ENCODE assay signal across 9 cellular contexts in genomic region chr19:18208098-18208951, GRCh38. TPM values are rescaled to one million over a fixed set of nuclear protein-coding genes. Genes with fewer than 3 reads are reported as not detected.
A peak's percentile ranks its signal among the peaks of the same experiment; 100 is the strongest.
DNase-seq lines count a peak whose midpoint lies in the region; ATAC-seq, FAIRE-seq and TF ChIP-seq lines count a peak whose summit lies in the region.
"Had no signal": no experiment of that assay in that cellular context is flagged by ENCODE, and none has a peak within 500 bp of the region (broad histone marks: within the 10 kb centered on the region; RNA-seq: fewer than 3 reads in every experiment).

No MANE protein-coding gene starts in this region.

- no peak for FAIRE-seq in bronchial epithelial cell (lab: Jason Lieb, UNC)
- FAIRE-seq: GM18507 had no signal

- peak; percentile 54 for TF ChIP-seq CTCF in bronchial epithelial cell (IDR thresholded peaks at IDR 0.05; ENCODE audit: insufficient read depth, low read length, severe bottlenecking)

- no peak for ATAC-seq in GM18870 (IDR thresholded peaks at IDR 0.05; ENCODE audit: unreplicated experiment)
- no peak for ATAC-seq in HG02970 (IDR thresholded peaks at IDR 0.05; ENCODE audit: low FRiP score, unreplicated experiment)
- no peak for ATAC-seq in HG02623 (IDR thresholded peaks at IDR 0.05; ENCODE audit: unreplicated experiment)

- no peak overlapping the region for H3K27ac ChIP-seq in SJCRH30

- H3K4me3 ChIP-seq in SJCRH30 (no peak overlapping the region), bronchial epithelial cell (ENCODE audit: low read depth, low read length) (no peak overlapping the region)

- peak; percentile 57 for DNase-seq in activated T-cell treated with anti-CD3 and anti-CD28 coated beads for 1 hour (ENCODE audit: low read depth)
- DNase-seq in activated T-cell treated with anti-CD3 and anti-CD28 coated beads for 4 hours: no peak
- DNase-seq in SJCRH30: peak; percentile 42 to 65
- DNase-seq in bronchial epithelial cell (ENCODE audit: low read depth): no peak
- DNase-seq in mucosa of gallbladder (ENCODE audit: low spot score): peak; percentile 53

- H3K27me3 ChIP-seq in SJCRH30 (no peaks in the 10 kb centered on the region), bronchial epithelial cell (ENCODE audit: control insufficient read depth, insufficient read depth, low read length) (no peaks in the 10 kb centered on the region)

- no peaks in the 10 kb centered on the region for H3K9me3 ChIP-seq in SJCRH30 (replicated peaks)

- no peaks in the 10 kb centered on the region; the same call in 1 of the 2 replicates for H3K4me1 ChIP-seq in SJCRH30

- H3K36me3 ChIP-seq in SJCRH30 (no peaks in the 10 kb centered on the region), bronchial epithelial cell (ENCODE audit: control insufficient read depth, insufficient read depth, low read length) (no peaks in the 10 kb centered on the region)

RNA-seq across cellular contexts. Expression of gene RAB3A, which starts 4.5 kb away (rescaled TPM):
- 2.3 and 2.7 TPM in 2 replicates for total RNA-seq in SJCRH30 (2014; rRNA removed; shearing (Covaris generic))
- total RNA-seq in bronchial epithelial cell (0.53 and 1.0 TPM in 2 replicates), mucosa of gallbladder (5.5 TPM)

RNA-seq across cellular contexts. Expression of gene MPV17L2, which starts 15.3 kb away (rescaled TPM):
- total RNA-seq in SJCRH30 (2014; rRNA removed; shearing (Covaris generic)): 31.3 and 31.7 TPM in 2 replicates
- total RNA-seq in bronchial epithelial cell (8.7 and 9.5 TPM in 2 replicates), mucosa of gallbladder (9.3 TPM)

RNA-seq across cellular contexts. Expression of gene PDE4C, which starts 17.9 kb away (rescaled TPM):
- total RNA-seq in SJCRH30 (2014; rRNA removed; shearing (Covaris generic)): 0.81 and 1.3 TPM in 2 replicates
- total RNA-seq in bronchial epithelial cell (0.26 and 0.38 TPM in 2 replicates), mucosa of gallbladder (2.1 TPM)

RNA-seq across cellular contexts. Expression of gene IFI30, which starts 34.7 kb away (rescaled TPM):
- 0.67 and 1.2 TPM in 2 replicates for total RNA-seq in SJCRH30 (2014; rRNA removed; shearing (Covaris generic))
- 17.6 and 20.6 TPM in 2 replicates for total RNA-seq in bronchial epithelial cell
- 44.7 TPM for total RNA-seq in mucosa of gallbladder

RNA-seq across cellular contexts. Expression of gene PIK3R2, which starts 55.4 kb away (rescaled TPM):
- total RNA-seq in SJCRH30 (2014; rRNA removed; shearing (Covaris generic)): 35.0 and 39.0 TPM in 2 replicates
- total RNA-seq in bronchial epithelial cell (2.6 and 4.0 TPM in 2 replicates), mucosa of gallbladder (74.2 TPM)

Comparison
In these comparisons a context has a peak if more than half of its experiments do, and no peak if none do; other contexts are left out.
1. DNase-seq: peak in activated T-cell treated with anti-CD3 and anti-CD28 coated beads for 1 hour (single experiment), SJCRH30 (2 of 2) and mucosa of gallbladder (single experiment); none in activated T-cell treated with anti-CD3 and anti-CD28 coated beads for 4 hours (single experiment) and bronchial epithelial cell (single experiment).